In the genomic region with DNA sequence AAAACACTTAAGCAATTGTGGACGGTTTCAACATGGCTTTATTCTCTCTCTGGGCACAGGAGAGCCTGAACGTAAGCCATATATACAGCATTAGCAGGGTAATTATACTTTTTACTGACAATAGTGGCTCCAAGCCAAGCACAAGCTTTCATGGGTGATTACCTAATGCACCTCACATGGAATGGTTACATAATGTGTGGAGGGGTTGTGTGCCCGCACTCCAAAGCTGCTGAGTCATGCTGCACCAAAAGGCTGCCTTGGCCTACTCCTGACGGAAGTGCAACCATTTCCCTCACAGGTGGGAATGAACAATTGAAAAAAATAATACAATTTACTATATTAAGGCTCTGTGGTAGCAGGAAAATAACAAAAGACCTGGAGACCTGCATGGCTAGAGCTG, we compare ENCODE assay signal across 13 cellular contexts.
DNase-seq lines count a peak whose midpoint lies in the region; ATAC-seq, FAIRE-seq and TF ChIP-seq lines count a peak whose summit lies in the region.
"Had no signal": no experiment of that assay in that cellular context is flagged by ENCODE, and none has a peak within 500 bp of the region (broad histone marks: within the 10 kb centered on the region; RNA-seq: fewer than 3 reads in every experiment).

No MANE protein-coding gene starts in this region.

- peak overlapping the region; percentile 50 for H3K9ac ChIP-seq in keratinocyte (ENCODE audit: control insufficient read depth, extremely low read depth, insufficient read depth, low read length)

- H3K27me3 ChIP-seq in keratinocyte (ENCODE audit: control insufficient read depth, extremely low read depth, insufficient read depth, low read length): no peaks in the 10 kb centered on the region

- H3K27ac ChIP-seq in keratinocyte (ENCODE audit: control insufficient read depth, insufficient read depth, low read length): peak overlapping the region; percentile 52

- dilution Hi-C loops in keratinocyte (cut with MboI; ENCODE audit: extremely low pct_ligation_motif_present, low sequenced_read_pairs): no loop called here

- H3K4me1 Mint-ChIP-seq in stimulated activated naive CD8-positive, alpha-beta T cell treated with anti-CD3 and anti-CD28 coated beads, Interleukin-15, amount 100 ng/mL, for 72 hours: no peaks in the 10 kb centered on the region
- H3K4me1 Mint-ChIP-seq: B cell had no signal

- no peak overlapping the region for H3K4me3 ChIP-seq in keratinocyte (ENCODE audit: control insufficient read depth in 2 of 3, extremely low read depth in 1 of 3, insufficient read depth in 2 of 3, low read depth in 1 of 3, low read length in 3 of 3)

- no peak overlapping the region for H3K4me3 Mint-ChIP-seq in stimulated activated naive CD8-positive, alpha-beta T cell treated with anti-CD3 and anti-CD28 coated beads, Interleukin-15, amount 100 ng/mL, for 72 hours
- H3K4me3 Mint-ChIP-seq: B cell had no signal

- DNase-seq in A172 (ENCODE audit: low spot score): peak; percentile 5
- peak; percentile 16 for DNase-seq in KBM-7
- DNase-seq in RPMI8226: peak; percentile 35
- peak; percentile 33 for DNase-seq in keratinocyte (ENCODE audit: low read depth, low spot score)
- no peak for DNase-seq in NCI-H1930 (lab: John Stamatoyannopoulos, UW)
- no peak for DNase-seq in stimulated activated naive CD8-positive, alpha-beta T cell treated with anti-CD3 and anti-CD28 coated beads, Interleukin-15, amount 100 ng/mL, for 72 hours
- DNase-seq in frontal cortex (ENCODE audit: low spot score in 2 of 2): no peak
- DNase-seq: activated CD8-positive, alpha-beta memory T cell treated with anti-CD3 and anti-CD28 coated beads, Interleukin-2, amount 50 U/mL, for 48 hours; NCI-H446 had no signal

- H3K9me1 ChIP-seq in keratinocyte (ENCODE audit: control insufficient read depth, extremely low read depth, insufficient read depth, low read length): no peaks in the 10 kb centered on the region

- H3K9me3 Mint-ChIP-seq in stimulated activated naive CD8-positive, alpha-beta T cell treated with anti-CD3 and anti-CD28 coated beads, Interleukin-15, amount 100 ng/mL, for 72 hours: peaks cover 0 to 7% of the 10 kb centered on the region in 2 donors

- in situ Hi-C loops in KBM-7 (cut with MboI; ENCODE audit: low pct_unique_long_range_greater_than_20kb, low sequenced_read_pairs): no loop called here

- H3K27me3 Mint-ChIP-seq in stimulated activated naive CD8-positive, alpha-beta T cell treated with anti-CD3 and anti-CD28 coated beads, Interleukin-15, amount 100 ng/mL, for 72 hours: no peaks in the 10 kb centered on the region
- H3K27me3 Mint-ChIP-seq: B cell had no signal

- peak overlapping the region; percentile 22 for H3K4me2 ChIP-seq in keratinocyte (ENCODE audit: control insufficient read depth, extremely low read depth, insufficient read depth, low read depth, low read length)

- H3K79me2 ChIP-seq in keratinocyte (ENCODE audit: control insufficient read depth, insufficient read depth, low read length): no peaks in the 10 kb centered on the region

- H3K27ac Mint-ChIP-seq in stimulated activated naive CD8-positive, alpha-beta T cell treated with anti-CD3 and anti-CD28 coated beads, Interleukin-15, amount 100 ng/mL, for 72 hours: no peak overlapping the region
- H3K27ac Mint-ChIP-seq: B cell had no signal

- peak; percentile 92 for FAIRE-seq in keratinocyte (lab: Jason Lieb, UNC)
- FAIRE-seq in frontal cortex (lab: Jason Lieb, UNC): no peak
- FAIRE-seq: astrocyte, endothelial cell of umbilical vein had no signal

- H3K36me3 ChIP-seq in keratinocyte (ENCODE audit: control insufficient read depth in 2 of 2, extremely low read depth in 1 of 2, insufficient read depth in 2 of 2, low read length in 2 of 2): no peaks in the 10 kb centered on the region

- H2AFZ ChIP-seq in keratinocyte (ENCODE audit: control insufficient read depth, low read length): peak overlapping the region; percentile 82

- ATAC-seq in stimulated activated naive CD8-positive, alpha-beta T cell treated with anti-CD3 and anti-CD28 coated beads, Interleukin-15, amount 100 ng/mL, for 72 hours: no peak
- no peak for ATAC-seq in GM21515 (IDR thresholded peaks at IDR 0.05; ENCODE audit: unreplicated experiment)

- peaks cover 12% of the 10 kb centered on the region for H3K4me1 ChIP-seq in keratinocyte (ENCODE audit: control insufficient read depth, extremely low read depth, insufficient read depth, low read length)

- no peaks in the 10 kb centered on the region for H3K9me3 ChIP-seq in keratinocyte (ENCODE audit: control insufficient read depth, low read depth, low read length)

- H4K20me1 ChIP-seq in keratinocyte (ENCODE audit: control insufficient read depth, extremely low read depth, insufficient read depth, low read length): no peaks in the 10 kb centered on the region

- TF ChIP-seq CTCF in keratinocyte (optimal IDR thresholded peaks at IDR 0.05 in 1 of 3, IDR thresholded peaks at IDR 0.05 in 1 of 3, conservative IDR thresholded peaks at IDR 0.05 in 1 of 3; ENCODE audit: extremely low read depth in 1 of 3, insufficient read depth in 2 of 3, low read length in 3 of 3): no peak

Comparison
In these comparisons a context has a peak if more than half of its experiments do, and no peak if none do; other contexts are left out.
1. DNase-seq: peak in A172 (single experiment), KBM-7 (single experiment), RPMI8226 (single experiment) and keratinocyte (single experiment); none in NCI-H1930 (0 of 2), stimulated activated naive CD8-positive, alpha-beta T cell treated with anti-CD3 and anti-CD28 coated beads, Interleukin-15, amount 100 ng/mL, for 72 hours (0 of 2) and frontal cortex (0 of 2).